Comparison of ENCODE assay signal across 1 cellular context in genomic region chr18:54296017-54296416, GRCh38.
TF ChIP-seq lines count a peak whose summit lies in the region.

No MANE protein-coding gene starts in this region.

TF ChIP-seq in A549, 52 proteins besides CTCF, POLR2A, EP300 and RAD21 (continued from another document):
- TF ChIP-seq, protein P1, sequence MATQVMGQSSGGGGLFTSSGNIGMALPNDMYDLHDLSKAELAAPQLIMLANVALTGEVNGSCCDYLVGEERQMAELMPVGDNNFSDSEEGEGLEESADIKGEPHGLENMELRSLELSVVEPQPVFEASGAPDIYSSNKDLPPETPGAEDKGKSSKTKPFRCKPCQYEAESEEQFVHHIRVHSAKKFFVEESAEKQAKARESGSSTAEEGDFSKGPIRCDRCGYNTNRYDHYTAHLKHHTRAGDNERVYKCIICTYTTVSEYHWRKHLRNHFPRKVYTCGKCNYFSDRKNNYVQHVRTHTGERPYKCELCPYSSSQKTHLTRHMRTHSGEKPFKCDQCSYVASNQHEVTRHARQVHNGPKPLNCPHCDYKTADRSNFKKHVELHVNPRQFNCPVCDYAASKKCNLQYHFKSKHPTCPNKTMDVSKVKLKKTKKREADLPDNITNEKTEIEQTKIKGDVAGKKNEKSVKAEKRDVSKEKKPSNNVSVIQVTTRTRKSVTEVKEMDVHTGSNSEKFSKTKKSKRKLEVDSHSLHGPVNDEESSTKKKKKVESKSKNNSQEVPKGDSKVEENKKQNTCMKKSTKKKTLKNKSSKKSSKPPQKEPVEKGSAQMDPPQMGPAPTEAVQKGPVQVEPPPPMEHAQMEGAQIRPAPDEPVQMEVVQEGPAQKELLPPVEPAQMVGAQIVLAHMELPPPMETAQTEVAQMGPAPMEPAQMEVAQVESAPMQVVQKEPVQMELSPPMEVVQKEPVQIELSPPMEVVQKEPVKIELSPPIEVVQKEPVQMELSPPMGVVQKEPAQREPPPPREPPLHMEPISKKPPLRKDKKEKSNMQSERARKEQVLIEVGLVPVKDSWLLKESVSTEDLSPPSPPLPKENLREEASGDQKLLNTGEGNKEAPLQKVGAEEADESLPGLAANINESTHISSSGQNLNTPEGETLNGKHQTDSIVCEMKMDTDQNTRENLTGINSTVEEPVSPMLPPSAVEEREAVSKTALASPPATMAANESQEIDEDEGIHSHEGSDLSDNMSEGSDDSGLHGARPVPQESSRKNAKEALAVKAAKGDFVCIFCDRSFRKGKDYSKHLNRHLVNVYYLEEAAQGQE (IDR thresholded peaks at IDR 0.05) = peak; percentile 88
